8 cellular contexts compared by ENCODE assay signal in the genomic region with DNA sequence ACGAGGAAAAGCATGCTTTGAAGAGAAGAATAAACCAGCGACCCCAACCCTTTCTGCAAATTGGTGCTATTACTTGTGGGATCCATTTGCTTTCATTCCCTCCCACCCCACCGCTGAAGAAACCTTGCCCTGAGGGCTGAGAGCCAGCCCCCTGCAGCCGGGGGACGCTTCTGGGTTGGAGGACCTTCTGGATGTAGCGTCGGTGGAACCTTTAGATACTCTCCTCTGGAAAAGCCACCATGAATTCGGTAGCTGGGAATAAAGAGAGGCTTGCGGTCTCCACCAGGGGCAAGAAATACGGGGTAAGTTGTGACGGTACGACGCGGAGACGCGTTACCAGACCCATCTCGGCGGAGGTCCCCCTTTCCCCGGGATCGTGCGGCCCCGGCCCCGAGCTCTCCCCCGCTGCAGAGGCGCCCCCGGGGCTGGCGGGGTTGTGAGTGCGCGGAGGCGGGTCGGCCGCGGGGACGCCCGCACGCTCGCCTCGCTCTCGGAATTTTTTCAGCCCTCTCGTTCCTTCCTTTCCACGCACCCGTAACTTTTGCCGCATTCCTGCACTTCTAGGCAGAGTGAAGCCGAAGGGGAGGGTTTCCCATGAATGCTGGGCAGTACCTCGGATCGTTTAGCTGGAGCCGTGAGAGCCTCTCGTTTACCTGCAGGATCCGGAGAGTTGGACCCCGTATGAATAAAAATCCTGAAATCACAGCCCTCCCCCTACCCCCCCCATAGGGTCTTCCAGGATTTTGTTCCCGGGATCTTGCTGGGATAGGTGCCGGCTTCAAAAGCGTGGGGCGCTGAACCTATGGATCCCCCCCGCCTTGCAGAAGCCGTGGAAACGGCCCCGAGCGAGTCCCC. TPM values are rescaled to one million over a fixed set of nuclear protein-coding genes. Genes with fewer than 3 reads are reported as not detected.
DNase-seq lines count a peak whose midpoint lies in the region; ATAC-seq and TF ChIP-seq lines count a peak whose summit lies in the region.

No MANE protein-coding gene starts in this region.

- H3K36me3 ChIP-seq in BJ (ENCODE audit: control insufficient read depth, insufficient read depth, low read length) = peaks cover 2% of the 10 kb centered on the region; the same call in 1 of the 2 replicates
- H3K36me3 ChIP-seq in GM23338 (ENCODE audit: insufficient read depth) = no peaks in the 10 kb centered on the region
- peaks cover 29% of the 10 kb centered on the region for H3K36me3 ChIP-seq in SJCRH30
- H3K36me3 ChIP-seq in effector memory CD4-positive, alpha-beta T cell (ENCODE audit: control insufficient read depth, insufficient read depth, low read length) = no peaks in the 10 kb centered on the region
- no peaks in the 10 kb centered on the region for H3K36me3 ChIP-seq in mucosa of rectum (ENCODE audit: control insufficient read depth in 2 of 2, insufficient read depth in 2 of 2, low read length in 2 of 2)

- H3K9me3 ChIP-seq in SJCRH30 (replicated peaks) (peaks cover 5% of the 10 kb centered on the region; the same call in 1 of the 2 replicates), mucosa of rectum (ENCODE audit: control insufficient read depth in 2 of 2, low read length in 2 of 2) (no peaks in the 10 kb centered on the region)
- no peaks in the 10 kb centered on the region for H3K9me3 ChIP-seq in effector memory CD4-positive, alpha-beta T cell (ENCODE audit: control insufficient read depth, low read length)

- no peaks in the 10 kb centered on the region for H3K36me3 Mint-ChIP-seq in GM23338 (ENCODE audit: low read depth)

- CTCF ChIA-PET in BJ (lab: Yijun Ruan, JAX) = interaction anchor here (0.6 to 5.3 kb wide), 21 partner anchors 11 to 1336 kb away, joined by 3 to 58 read pairs (median 4); no protein-coding TSS in a partner anchor

- no peaks in the 10 kb centered on the region for H4K20me1 ChIP-seq in GM23338 (replicated peaks; ENCODE audit: insufficient read depth)

- peak overlapping the region; percentile 86 for H2AFZ ChIP-seq in GM23338

- H3K4me1 Mint-ChIP-seq in GM23338 = peaks cover 6% of the 10 kb centered on the region

- no peaks in the 10 kb centered on the region; the same call in 2 of the 3 replicates for H3K9me3 Mint-ChIP-seq in GM23338

- POLR2A ChIA-PET in BJ (lab: Charles Lee) = no interaction called here

- H3K4me3 Mint-ChIP-seq in GM23338 = peak overlapping the region; percentile 77

- H3F3A ChIP-seq in GM23338 (replicated peaks; ENCODE audit: low read depth) = peaks cover 5% of the 10 kb centered on the region; the same call in 1 of the 2 replicates

- H3K9ac ChIP-seq in mucosa of rectum (ENCODE audit: low read depth in 1 of 2, low read length in 2 of 2) = peak overlapping the region in 1 of 2 donors; percentile 29

- H3K4me2 ChIP-seq in GM23338 = peak overlapping the region; percentile 94

- ATAC-seq in GM23338 (peak; percentile 16), GM21528 (IDR thresholded peaks at IDR 0.05; ENCODE audit: low FRiP score, unreplicated experiment) (no peak)

- TF ChIP-seq CTCF in BJ (IDR thresholded peaks at IDR 0.05; ENCODE audit: insufficient read depth, low read depth, low read length) (no peak; the same call in 1 of the 2 replicates), GM23338 (conservative IDR thresholded peaks at IDR 0.05; ENCODE audit: low read depth in 2 of 2) (no peak; a peak in 1 of 4 replicates)

- H3K4me1 ChIP-seq in GM23338 (ENCODE audit: insufficient read depth) = no peaks in the 10 kb centered on the region; the same call in 1 of the 2 replicates
- no peaks in the 10 kb centered on the region for H3K4me1 ChIP-seq in SJCRH30
- peaks cover 32% of the 10 kb centered on the region for H3K4me1 ChIP-seq in effector memory CD4-positive, alpha-beta T cell (ENCODE audit: control insufficient read depth, insufficient read depth, low read length, poor library complexity, severe bottlenecking)
- H3K4me1 ChIP-seq in mucosa of rectum (ENCODE audit: control insufficient read depth in 2 of 2, insufficient read depth in 2 of 2, low read length in 2 of 2) = peaks cover 27 to 30% of the 10 kb centered on the region in 2 donors

- H3K27ac ChIP-seq in GM23338 (ENCODE audit: low read depth) = no peak overlapping the region
- peak overlapping the region; percentile 81 for H3K27ac ChIP-seq in SJCRH30
- H3K27ac ChIP-seq in effector memory CD4-positive, alpha-beta T cell (ENCODE audit: insufficient read depth, low read length, poor library complexity, severe bottlenecking) = no peak overlapping the region
- H3K27ac ChIP-seq in mucosa of rectum (ENCODE audit: low read depth in 2 of 2, low read length in 2 of 2) = no peak overlapping the region

- H3K4me3 ChIP-seq in BJ (ENCODE audit: low read depth, low read length) = peak overlapping the region; percentile 82
- peak overlapping the region; percentile 80 for H3K4me3 ChIP-seq in GM23338
- peak overlapping the region; percentile 71 for H3K4me3 ChIP-seq in SJCRH30
- peak overlapping the region; percentile 59 for H3K4me3 ChIP-seq in effector memory CD4-positive, alpha-beta T cell (ENCODE audit: insufficient read depth, low read depth, low read length, poor library complexity, severe bottlenecking)
- H3K4me3 ChIP-seq in mucosa of rectum (ENCODE audit: low read length in 2 of 2) = peak overlapping the region; percentile 45 to 62

- H3K9me2 ChIP-seq in GM23338 (ENCODE audit: insufficient read depth) = no peaks in the 10 kb centered on the region

- no peak overlapping the region for H3K27ac Mint-ChIP-seq in GM23338

- H3K27me3 ChIP-seq in BJ (ENCODE audit: control insufficient read depth, insufficient read depth, low read length) = peaks cover under 1% of the 10 kb centered on the region; the same call in 1 of the 2 replicates
- H3K27me3 ChIP-seq in GM23338 (ENCODE audit: insufficient read depth) = peaks cover 72% of the 10 kb centered on the region
- no peaks in the 10 kb centered on the region for H3K27me3 ChIP-seq in SJCRH30
- peaks cover 14% of the 10 kb centered on the region for H3K27me3 ChIP-seq in effector memory CD4-positive, alpha-beta T cell (replicated peaks; ENCODE audit: control insufficient read depth, insufficient read depth, low read length, poor library complexity, severe bottlenecking)
- H3K27me3 ChIP-seq in mucosa of rectum (ENCODE audit: control insufficient read depth in 2 of 2, insufficient read depth in 2 of 2, low read length in 2 of 2) = peaks cover 41 to 73% of the 10 kb centered on the region in 2 donors

- DNase-seq in BJ (ENCODE audit: low read depth) (no peak), GM23338 (ENCODE audit: low spot score) (peak; percentile 60), SJCRH30 (peak; percentile 44 to 64), globus pallidus (ENCODE audit: low spot score) (no peak), foreskin melanocyte (no peak)
- no peak for DNase-seq in effector memory CD4-positive, alpha-beta T cell

- H3K79me2 ChIP-seq in GM23338 (replicated peaks; ENCODE audit: insufficient read depth) = no peaks in the 10 kb centered on the region

- H3K27me3 Mint-ChIP-seq in GM23338 (ENCODE audit: insufficient read depth, low read depth, poor library complexity) = peaks cover 45% of the 10 kb centered on the region

TF ChIP-seq in GM23338, 12 proteins besides CTCF, POLR2A, EP300 and RAD21:
- no peak for TF ChIP-seq JUNB (IDR thresholded peaks at IDR 0.05; ENCODE audit: unreplicated experiment)
- TF ChIP-seq EZH2 (IDR thresholded peaks at IDR 0.05; ENCODE audit: low read depth, unreplicated experiment) = peak; percentile 62

RNA-seq across cellular contexts. Expression of gene KIF26B, which starts 0.6 kb away (rescaled TPM):
- polyA plus RNA-seq in BJ (2011; rRNA removed) (2.8 and 3.0 TPM in 2 replicates), GM23338 (2016; fragmentation: Nextera tagmentation; extraction: Ambion mirVana) (0.03 and 0.28 TPM in 2 replicates)
- polyA minus RNA-seq in BJ (2011; rRNA and poly(A)+ RNA removed) = 19.6 and 32.0 TPM in 2 replicates
- 0.19 and 0.76 TPM in 2 replicates for total RNA-seq in GM23338 (2014; rRNA removed; shearing (Covaris generic))
- 14.4 and 14.9 TPM in 2 replicates for total RNA-seq in SJCRH30 (2014; rRNA removed; shearing (Covaris generic))

Comparison
In these comparisons a context has a peak if more than half of its experiments do, and no peak if none do; other contexts are left out.
1. DNase-seq: peak in GM23338 (single experiment) and SJCRH30 (2 of 2); none in BJ (single experiment), effector memory CD4-positive, alpha-beta T cell (0 of 3), globus pallidus (single experiment) and foreskin melanocyte (single experiment).
2. Peak in every context shown above with its lines, with median percentiles within 50 percentile points of each other: H3K4me3 ChIP-seq.